ENCODE assay signal across 2 cellular contexts in the genomic region with DNA sequence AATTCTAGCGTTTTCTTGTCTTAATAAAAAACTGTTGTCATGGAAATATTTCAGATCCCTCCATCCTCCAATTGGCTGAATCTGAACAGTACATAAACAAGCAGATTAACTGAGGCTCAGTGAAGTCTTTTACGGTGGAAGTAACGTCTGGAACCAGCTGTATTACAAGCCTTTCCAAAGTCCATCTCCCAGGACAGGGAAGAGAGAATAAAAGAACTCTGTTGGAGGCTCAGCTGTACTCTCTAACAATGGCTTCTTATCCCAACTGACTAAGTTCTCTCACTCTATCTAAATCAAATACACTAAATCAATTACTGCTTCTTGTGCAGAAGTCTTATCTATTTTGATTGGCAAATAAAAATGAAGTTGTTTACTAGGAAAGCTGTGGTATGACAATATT.
TF ChIP-seq lines count a peak whose summit lies in the region.

No MANE protein-coding gene starts in this region.

TF ChIP-seq in K562, 482 proteins besides CTCF, POLR2A, EP300 and RAD21 (continued from another document):
- TF ChIP-seq HNRNPH1 (optimal IDR thresholded peaks at IDR 0.05; ENCODE audit: low read depth, low read length) (no peak), CCNT2 (IDR thresholded peaks at IDR 0.05; ENCODE audit: borderline replicate concordance, extremely low read depth, insufficient read length, low read depth, low read length) (no peak), ZNF3 (CRISPR knock-in tag; IDR thresholded peaks at IDR 0.05) (no peak), WHSC1 (IDR thresholded peaks at IDR 0.05; ENCODE audit: low read length) (no peak), MTA1 (IDR thresholded peaks at IDR 0.05; ENCODE audit: borderline replicate concordance) (no peak), ELF2 (CRISPR knock-in tag; IDR thresholded peaks at IDR 0.05) (no peak), MAFF (IDR thresholded peaks at IDR 0.05; ENCODE audit: low read length) (no peak), ZNF347 (CRISPR knock-in tag; IDR thresholded peaks at IDR 0.05; ENCODE audit: low read depth) (no peak), ZNF354B (CRISPR knock-in tag; IDR thresholded peaks at IDR 0.05) (no peak), POLR2G (IDR thresholded peaks at IDR 0.05; ENCODE audit: low read depth, low read length) (no peak), NCOR1 (IDR thresholded peaks at IDR 0.05) (no peak), ZNF695 (CRISPR knock-in tag; IDR thresholded peaks at IDR 0.05) (no peak), FOSL1 (tag; conservative IDR thresholded peaks at IDR 0.05) (no peak)
- TF ChIP-seq, protein P1, sequence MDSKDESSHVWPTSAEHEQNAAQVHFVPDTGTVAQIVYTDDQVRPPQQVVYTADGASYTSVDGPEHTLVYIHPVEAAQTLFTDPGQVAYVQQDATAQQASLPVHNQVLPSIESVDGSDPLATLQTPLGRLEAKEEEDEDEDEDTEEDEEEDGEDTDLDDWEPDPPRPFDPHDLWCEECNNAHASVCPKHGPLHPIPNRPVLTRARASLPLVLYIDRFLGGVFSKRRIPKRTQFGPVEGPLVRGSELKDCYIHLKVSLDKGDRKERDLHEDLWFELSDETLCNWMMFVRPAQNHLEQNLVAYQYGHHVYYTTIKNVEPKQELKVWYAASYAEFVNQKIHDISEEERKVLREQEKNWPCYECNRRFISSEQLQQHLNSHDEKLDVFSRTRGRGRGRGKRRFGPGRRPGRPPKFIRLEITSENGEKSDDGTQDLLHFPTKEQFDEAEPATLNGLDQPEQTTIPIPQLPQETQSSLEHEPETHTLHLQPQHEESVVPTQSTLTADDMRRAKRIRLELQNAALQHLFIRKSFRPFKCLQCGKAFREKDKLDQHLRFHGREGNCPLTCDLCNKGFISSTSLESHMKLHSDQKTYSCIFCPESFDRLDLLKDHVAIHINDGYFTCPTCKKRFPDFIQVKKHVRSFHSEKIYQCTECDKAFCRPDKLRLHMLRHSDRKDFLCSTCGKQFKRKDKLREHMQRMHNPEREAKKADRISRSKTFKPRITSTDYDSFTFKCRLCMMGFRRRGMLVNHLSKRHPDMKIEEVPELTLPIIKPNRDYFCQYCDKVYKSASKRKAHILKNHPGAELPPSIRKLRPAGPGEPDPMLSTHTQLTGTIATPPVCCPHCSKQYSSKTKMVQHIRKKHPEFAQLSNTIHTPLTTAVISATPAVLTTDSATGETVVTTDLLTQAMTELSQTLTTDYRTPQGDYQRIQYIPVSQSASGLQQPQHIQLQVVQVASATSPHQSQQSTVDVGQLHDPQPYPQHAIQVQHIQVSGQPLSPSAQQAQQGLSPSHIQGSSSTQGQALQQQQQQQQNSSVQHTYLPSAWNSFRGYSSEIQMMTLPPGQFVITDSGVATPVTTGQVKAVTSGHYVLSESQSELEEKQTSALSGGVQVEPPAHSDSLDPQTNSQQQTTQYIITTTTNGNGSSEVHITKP (IDR thresholded peaks at IDR 0.05; ENCODE audit: partially characterized antibody): no peak
- TF ChIP-seq, protein P2, sequence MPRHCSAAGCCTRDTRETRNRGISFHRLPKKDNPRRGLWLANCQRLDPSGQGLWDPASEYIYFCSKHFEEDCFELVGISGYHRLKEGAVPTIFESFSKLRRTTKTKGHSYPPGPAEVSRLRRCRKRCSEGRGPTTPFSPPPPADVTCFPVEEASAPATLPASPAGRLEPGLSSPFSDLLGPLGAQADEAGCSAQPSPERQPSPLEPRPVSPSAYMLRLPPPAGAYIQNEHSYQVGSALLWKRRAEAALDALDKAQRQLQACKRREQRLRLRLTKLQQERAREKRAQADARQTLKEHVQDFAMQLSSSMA (CRISPR knock-in tag; IDR thresholded peaks at IDR 0.05): no peak
- TF ChIP-seq, protein P3, sequence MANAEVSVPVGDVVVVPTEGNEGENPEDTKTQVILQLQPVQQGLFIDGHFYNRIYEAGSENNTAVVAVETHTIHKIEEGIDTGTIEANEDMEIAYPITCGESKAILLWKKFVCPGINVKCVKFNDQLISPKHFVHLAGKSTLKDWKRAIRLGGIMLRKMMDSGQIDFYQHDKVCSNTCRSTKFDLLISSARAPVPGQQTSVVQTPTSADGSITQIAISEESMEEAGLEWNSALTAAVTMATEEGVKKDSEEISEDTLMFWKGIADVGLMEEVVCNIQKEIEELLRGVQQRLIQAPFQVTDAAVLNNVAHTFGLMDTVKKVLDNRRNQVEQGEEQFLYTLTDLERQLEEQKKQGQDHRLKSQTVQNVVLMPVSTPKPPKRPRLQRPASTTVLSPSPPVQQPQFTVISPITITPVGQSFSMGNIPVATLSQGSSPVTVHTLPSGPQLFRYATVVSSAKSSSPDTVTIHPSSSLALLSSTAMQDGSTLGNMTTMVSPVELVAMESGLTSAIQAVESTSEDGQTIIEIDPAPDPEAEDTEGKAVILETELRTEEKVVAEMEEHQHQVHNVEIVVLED (CRISPR knock-in tag; IDR thresholded peaks at IDR 0.05): no peak

TF ChIP-seq in WTC11, 78 proteins besides CTCF, POLR2A, EP300 and RAD21:
- no peak for TF ChIP-seq ZSCAN18 (CRISPR knock-in tag; IDR thresholded peaks at IDR 0.05)
- no peak for TF ChIP-seq KAT7 (CRISPR knock-in tag; IDR thresholded peaks at IDR 0.05; ENCODE audit: borderline replicate concordance)
- TF ChIP-seq, protein P4, sequence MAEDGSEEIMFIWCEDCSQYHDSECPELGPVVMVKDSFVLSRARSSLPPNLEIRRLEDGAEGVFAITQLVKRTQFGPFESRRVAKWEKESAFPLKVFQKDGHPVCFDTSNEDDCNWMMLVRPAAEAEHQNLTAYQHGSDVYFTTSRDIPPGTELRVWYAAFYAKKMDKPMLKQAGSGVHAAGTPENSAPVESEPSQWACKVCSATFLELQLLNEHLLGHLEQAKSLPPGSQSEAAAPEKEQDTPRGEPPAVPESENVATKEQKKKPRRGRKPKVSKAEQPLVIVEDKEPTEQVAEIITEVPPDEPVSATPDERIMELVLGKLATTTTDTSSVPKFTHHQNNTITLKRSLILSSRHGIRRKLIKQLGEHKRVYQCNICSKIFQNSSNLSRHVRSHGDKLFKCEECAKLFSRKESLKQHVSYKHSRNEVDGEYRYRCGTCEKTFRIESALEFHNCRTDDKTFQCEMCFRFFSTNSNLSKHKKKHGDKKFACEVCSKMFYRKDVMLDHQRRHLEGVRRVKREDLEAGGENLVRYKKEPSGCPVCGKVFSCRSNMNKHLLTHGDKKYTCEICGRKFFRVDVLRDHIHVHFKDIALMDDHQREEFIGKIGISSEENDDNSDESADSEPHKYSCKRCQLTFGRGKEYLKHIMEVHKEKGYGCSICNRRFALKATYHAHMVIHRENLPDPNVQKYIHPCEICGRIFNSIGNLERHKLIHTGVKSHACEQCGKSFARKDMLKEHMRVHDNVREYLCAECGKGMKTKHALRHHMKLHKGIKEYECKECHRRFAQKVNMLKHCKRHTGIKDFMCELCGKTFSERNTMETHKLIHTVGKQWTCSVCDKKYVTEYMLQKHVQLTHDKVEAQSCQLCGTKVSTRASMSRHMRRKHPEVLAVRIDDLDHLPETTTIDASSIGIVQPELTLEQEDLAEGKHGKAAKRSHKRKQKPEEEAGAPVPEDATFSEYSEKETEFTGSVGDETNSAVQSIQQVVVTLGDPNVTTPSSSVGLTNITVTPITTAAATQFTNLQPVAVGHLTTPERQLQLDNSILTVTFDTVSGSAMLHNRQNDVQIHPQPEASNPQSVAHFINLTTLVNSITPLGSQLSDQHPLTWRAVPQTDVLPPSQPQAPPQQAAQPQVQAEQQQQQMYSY (CRISPR knock-in tag; IDR thresholded peaks at IDR 0.05): no peak
- TF ChIP-seq NR3C1 (CRISPR knock-in tag; conservative IDR thresholded peaks at IDR 0.05; ENCODE audit: low read depth): no peak
- TF ChIP-seq ZNF671 (CRISPR knock-in tag; IDR thresholded peaks at IDR 0.05): no peak
- no peak for TF ChIP-seq JUN (CRISPR knock-in tag; IDR thresholded peaks at IDR 0.05)
- TF ChIP-seq OVOL2 (CRISPR knock-in tag; IDR thresholded peaks at IDR 0.05; ENCODE audit: borderline replicate concordance): no peak
- TF ChIP-seq, protein P5, sequence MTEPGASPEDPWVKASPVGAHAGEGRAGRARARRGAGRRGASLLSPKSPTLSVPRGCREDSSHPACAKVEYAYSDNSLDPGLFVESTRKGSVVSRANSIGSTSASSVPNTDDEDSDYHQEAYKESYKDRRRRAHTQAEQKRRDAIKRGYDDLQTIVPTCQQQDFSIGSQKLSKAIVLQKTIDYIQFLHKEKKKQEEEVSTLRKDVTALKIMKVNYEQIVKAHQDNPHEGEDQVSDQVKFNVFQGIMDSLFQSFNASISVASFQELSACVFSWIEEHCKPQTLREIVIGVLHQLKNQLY (CRISPR knock-in tag; IDR thresholded peaks at IDR 0.05): no peak
- no peak for TF ChIP-seq SMAD3 (CRISPR knock-in tag; IDR thresholded peaks at IDR 0.05; ENCODE audit: borderline replicate concordance)
- no peak for TF ChIP-seq TCF7 (CRISPR knock-in tag; IDR thresholded peaks at IDR 0.05; ENCODE audit: low read depth)
